ENCODE assay signal across 24 cellular contexts in genomic region chr1:60994369-60994768, GRCh38.
"Had no signal": no experiment of that assay in that cellular context is flagged by ENCODE, and none has a peak within 500 bp of the region (broad histone marks: within the 10 kb centered on the region; RNA-seq: fewer than 3 reads in every experiment).

No MANE protein-coding gene starts in this region.

- H3K4me1 ChIP-seq: upper lobe of left lung, uterus had no signal

- ATAC-seq: gastrocnemius medialis; left cardiac atrium; lower lobe of right lung; natural killer cell treated with Interleukin-12 subunit alpha and Interleukin-12 subunit beta and Interleukin-15 and Interleukin-18, amount 100 ng/mL, for 72 hours; stimulated activated effector memory CD8-positive, alpha-beta T cell treated with anti-CD3 and anti-CD28 coated beads, Interleukin-12 subunit alpha, Interleukin-12 subunit beta, amount 100 ng/mL, for 72 hours; stimulated activated naive CD8-positive, alpha-beta T cell treated with anti-CD3 and anti-CD28 coated beads, Interleukin-15, Interleukin-2, amounts not matched to agents 100 U/mL and 50 U/mL, for 24 hours had no signal

- H3K9me3 Mint-ChIP-seq: immature natural killer cell; memory B cell; natural killer cell treated with Interleukin-12 subunit alpha and Interleukin-12 subunit beta and Interleukin-15 and Interleukin-18, amount 100 ng/mL, for 72 hours; neural progenitor cell; stimulated activated effector memory CD8-positive, alpha-beta T cell treated with anti-CD3 and anti-CD28 coated beads, Interleukin-12 subunit alpha, Interleukin-12 subunit beta, amount 100 ng/mL, for 72 hours had no signal

- DNase-seq: effector CD4-positive, alpha-beta T cell; gastrocnemius medialis; immature natural killer cell; kidney; left cardiac atrium; left ventricle myocardium inferior; lower lobe of right lung; midbrain; nucleus accumbens; ovary; stimulated activated CD4-positive, alpha-beta T cell treated with anti-CD3 and anti-CD28 coated beads, Interleukin-4, amount 100 ng/mL, for 1 hour; stimulated activated CD8-positive, alpha-beta memory T cell treated with anti-CD3 and anti-CD28 coated beads, Interleukin-4, amount 100 ng/mL, for 48 hours; stimulated activated naive CD8-positive, alpha-beta T cell treated with anti-CD3 and anti-CD28 coated beads, Interleukin-15, Interleukin-2, amounts not matched to agents 100 U/mL and 50 U/mL, for 24 hours; tibial artery; upper lobe of left lung; uterus had no signal

- H3K4me3 Mint-ChIP-seq: immature natural killer cell; memory B cell; natural killer cell treated with Interleukin-12 subunit alpha and Interleukin-12 subunit beta and Interleukin-15 and Interleukin-18, amount 100 ng/mL, for 72 hours; neural progenitor cell; stimulated activated effector memory CD8-positive, alpha-beta T cell treated with anti-CD3 and anti-CD28 coated beads, Interleukin-12 subunit alpha, Interleukin-12 subunit beta, amount 100 ng/mL, for 72 hours had no signal

- H3K4me1 Mint-ChIP-seq: immature natural killer cell, memory B cell had no signal

- H3K36me3 Mint-ChIP-seq: immature natural killer cell; memory B cell; natural killer cell treated with Interleukin-12 subunit alpha and Interleukin-12 subunit beta and Interleukin-15 and Interleukin-18, amount 100 ng/mL, for 72 hours; neural progenitor cell; stimulated activated effector memory CD8-positive, alpha-beta T cell treated with anti-CD3 and anti-CD28 coated beads, Interleukin-12 subunit alpha, Interleukin-12 subunit beta, amount 100 ng/mL, for 72 hours had no signal

- H3K4me3 ChIP-seq: coronary artery, esophagus muscularis mucosa, gastrocnemius medialis, left ventricle myocardium inferior, lower lobe of right lung, neural progenitor cell, ovary, right atrium auricular region, suprapubic skin, tibial artery, upper lobe of left lung, uterus had no signal

- H3K36me3 ChIP-seq: esophagus muscularis mucosa, gastrocnemius medialis, left ventricle myocardium inferior, lower lobe of right lung, neural progenitor cell, ovary, right atrium auricular region, suprapubic skin, tibial artery, upper lobe of left lung, uterus had no signal

- FAIRE-seq: kidney had no signal

- H3K27ac Mint-ChIP-seq: immature natural killer cell; memory B cell; natural killer cell treated with Interleukin-12 subunit alpha and Interleukin-12 subunit beta and Interleukin-15 and Interleukin-18, amount 100 ng/mL, for 72 hours; neural progenitor cell; stimulated activated effector memory CD8-positive, alpha-beta T cell treated with anti-CD3 and anti-CD28 coated beads, Interleukin-12 subunit alpha, Interleukin-12 subunit beta, amount 100 ng/mL, for 72 hours had no signal

- H3K9me3 ChIP-seq: esophagus muscularis mucosa, gastrocnemius medialis, left ventricle myocardium inferior, lower lobe of right lung, ovary, right atrium auricular region, suprapubic skin, tibial artery, upper lobe of left lung, uterus had no signal

- H3K27ac ChIP-seq: coronary artery, esophagus muscularis mucosa, gastrocnemius medialis, left ventricle myocardium inferior, lower lobe of right lung, neural progenitor cell, ovary, right atrium auricular region, suprapubic skin, upper lobe of left lung, uterus had no signal

- H3K27me3 ChIP-seq: esophagus muscularis mucosa, gastrocnemius medialis, neural progenitor cell, ovary, right atrium auricular region, suprapubic skin, tibial artery, upper lobe of left lung, uterus had no signal
